In the genomic region with DNA sequence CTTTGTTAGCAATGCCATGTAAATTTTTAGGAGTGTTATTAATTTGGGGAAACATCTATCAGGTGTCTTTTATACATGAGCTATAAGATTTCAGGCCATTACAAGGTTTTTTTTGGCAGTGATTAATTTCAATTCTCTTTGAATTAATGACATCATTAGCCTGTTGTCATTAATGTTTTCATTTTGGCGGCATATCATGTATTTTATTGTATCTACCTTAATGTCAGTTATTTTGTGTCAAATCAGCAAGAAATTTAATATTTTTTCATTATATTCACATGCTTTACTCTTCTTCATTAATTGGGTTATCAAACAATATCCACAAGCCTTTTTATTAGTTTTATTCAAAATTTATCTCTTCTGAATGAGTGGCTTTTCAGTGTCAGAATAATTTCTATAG, we compare ENCODE assay signal across 1 cellular context.
TF ChIP-seq lines count a peak whose summit lies in the region.

No MANE protein-coding gene starts in this region.

TF ChIP-seq in HepG2, 621 proteins besides CTCF, POLR2A, EP300 and RAD21 (continued from another document):
- TF ChIP-seq LRRFIP1 (CRISPR knock-in tag; conservative IDR thresholded peaks at IDR 0.05): no peak
